8 cellular contexts compared by ENCODE assay signal in genomic region chr3:195895900-195896360, GRCh38. TPM values are rescaled to one million over a fixed set of nuclear protein-coding genes. Genes with fewer than 3 reads are reported as not detected.
DNase-seq lines count a peak whose midpoint lies in the region; ATAC-seq and TF ChIP-seq lines count a peak whose summit lies in the region.

No MANE protein-coding gene starts in this region.

- peaks cover 34% of the 10 kb centered on the region for H3K4me1 ChIP-seq in rectal smooth muscle tissue (ENCODE audit: control insufficient read depth, insufficient read depth, low read length)

- H3K27ac ChIP-seq in rectal smooth muscle tissue (ENCODE audit: low read depth, low read length) = peak overlapping the region; percentile 84

- DNase-seq in AG20443 (ENCODE audit: low spot score) (peak; percentile 74), left ventricle myocardium superior (peak; percentile 83)
- DNase-seq in activated naive CD8-positive, alpha-beta T cell treated with anti-CD3 and anti-CD28 coated beads, Interleukin-2, amount 50 U/mL, for 24 hours = peak; percentile 70

- peak overlapping the region; percentile 27 for H3K9ac ChIP-seq in rectal smooth muscle tissue (ENCODE audit: low read length)

- H3K27me3 ChIP-seq in rectal smooth muscle tissue (ENCODE audit: control insufficient read depth, insufficient read depth, low read length) = no peaks in the 10 kb centered on the region

- H3K27ac Mint-ChIP-seq in activated naive CD8-positive, alpha-beta T cell treated with anti-CD3 and anti-CD28 coated beads, Interleukin-2, amount 50 U/mL, for 24 hours = peak overlapping the region; percentile 94

- ATAC-seq in GM19043 (IDR thresholded peaks at IDR 0.05; ENCODE audit: low read depth, unreplicated experiment) (peak; percentile 34), HG03460 (IDR thresholded peaks at IDR 0.05; ENCODE audit: unreplicated experiment) (peak; percentile 35), SK-N-SH treated with all-trans-retinoic acid at 6 μM for 48 hours (peak; percentile 29), left ventricle myocardium superior (peak; percentile 48), GM18873 (IDR thresholded peaks at IDR 0.05; ENCODE audit: low FRiP score, unreplicated experiment) (no peak)
- peak; percentile 40 for ATAC-seq in activated naive CD8-positive, alpha-beta T cell treated with anti-CD3 and anti-CD28 coated beads, Interleukin-2, amount 50 U/mL, for 24 hours

- H3K4me3 Mint-ChIP-seq in activated naive CD8-positive, alpha-beta T cell treated with anti-CD3 and anti-CD28 coated beads, Interleukin-2, amount 50 U/mL, for 24 hours = peak overlapping the region; percentile 84

- no peaks in the 10 kb centered on the region for H3K27me3 Mint-ChIP-seq in activated naive CD8-positive, alpha-beta T cell treated with anti-CD3 and anti-CD28 coated beads, Interleukin-2, amount 50 U/mL, for 24 hours

- no peaks in the 10 kb centered on the region for H3K36me3 ChIP-seq in rectal smooth muscle tissue (ENCODE audit: control insufficient read depth, insufficient read depth, low read length)

- H3K4me3 ChIP-seq in rectal smooth muscle tissue (ENCODE audit: low read length) = peak overlapping the region; percentile 65

- no peaks in the 10 kb centered on the region for H3K36me3 Mint-ChIP-seq in activated naive CD8-positive, alpha-beta T cell treated with anti-CD3 and anti-CD28 coated beads, Interleukin-2, amount 50 U/mL, for 24 hours (ENCODE audit: low read depth)

- no peaks in the 10 kb centered on the region for H3K9me3 Mint-ChIP-seq in activated naive CD8-positive, alpha-beta T cell treated with anti-CD3 and anti-CD28 coated beads, Interleukin-2, amount 50 U/mL, for 24 hours

- peaks cover 54% of the 10 kb centered on the region for H3K4me1 Mint-ChIP-seq in activated naive CD8-positive, alpha-beta T cell treated with anti-CD3 and anti-CD28 coated beads, Interleukin-2, amount 50 U/mL, for 24 hours

- intact Hi-C loops in left ventricle myocardium superior (cut with micrococcal nuclease) = loop anchor here (5.0 kb wide), 1 partner anchor 34 kb away; no protein-coding TSS in a partner anchor

TF ChIP-seq in SK-N-SH treated with all-trans-retinoic acid at 6 μM for 48 hours, 23 proteins besides CTCF, POLR2A, EP300 and RAD21:
- no peak for TF ChIP-seq TSHZ2 (CRISPR knock-in tag; IDR thresholded peaks at IDR 0.05)
- no peak for TF ChIP-seq ZFP3 (CRISPR knock-in tag; IDR thresholded peaks at IDR 0.05)
- no peak for TF ChIP-seq OSR1 (CRISPR knock-in tag; IDR thresholded peaks at IDR 0.05)
- TF ChIP-seq POU6F1 (CRISPR knock-in tag; IDR thresholded peaks at IDR 0.05; ENCODE audit: borderline replicate concordance, low read depth) = no peak
- TF ChIP-seq CSRNP3 (CRISPR knock-in tag; IDR thresholded peaks at IDR 0.05) = no peak
- no peak for TF ChIP-seq ZNF565 (CRISPR knock-in tag; conservative IDR thresholded peaks at IDR 0.05; ENCODE audit: low read depth)
- no peak for TF ChIP-seq BACH2 (CRISPR knock-in tag; IDR thresholded peaks at IDR 0.05; ENCODE audit: borderline replicate concordance)
- TF ChIP-seq ARNTL (CRISPR knock-in tag; IDR thresholded peaks at IDR 0.05; ENCODE audit: borderline replicate concordance, low read depth) = no peak
- TF ChIP-seq CREB5 (CRISPR knock-in tag; IDR thresholded peaks at IDR 0.05; ENCODE audit: low read depth) = no peak
- TF ChIP-seq ZNF8 (CRISPR knock-in tag; IDR thresholded peaks at IDR 0.05) = no peak
- no peak for TF ChIP-seq ZC3H10 (CRISPR knock-in tag; IDR thresholded peaks at IDR 0.05)
- no peak for TF ChIP-seq SNAI2 (CRISPR knock-in tag; IDR thresholded peaks at IDR 0.05)
- no peak for TF ChIP-seq ZFP30 (CRISPR knock-in tag; IDR thresholded peaks at IDR 0.05)

RNA-seq across cellular contexts. Expression of gene TNK2, which starts 12.4 kb away (rescaled TPM):
- total RNA-seq in left ventricle myocardium superior = 28.9 TPM
